In genomic region chr5:134609232-134609851, GRCh38 we compare ENCODE assay signal across 10 cellular contexts. TPM values are rescaled to one million over a fixed set of nuclear protein-coding genes. Genes with fewer than 3 reads are reported as not detected.
DNase-seq lines count a peak whose midpoint lies in the region; ATAC-seq, FAIRE-seq and TF ChIP-seq lines count a peak whose summit lies in the region.
"Had no signal": no experiment of that assay in that cellular context is flagged by ENCODE, and none has a peak within 500 bp of the region (broad histone marks: within the 10 kb centered on the region; RNA-seq: fewer than 3 reads in every experiment).

No MANE protein-coding gene starts in this region.

- H3K9ac ChIP-seq in K562 (ENCODE audit: insufficient read depth in 1 of 2, low read depth in 2 of 2, low read length in 2 of 2) (no peak overlapping the region), mammary epithelial cell (ENCODE audit: insufficient read depth, low read length) (no peak overlapping the region)
- H3K9ac ChIP-seq: BLaER1 treated with 17β-estradiol and CSF1 and Interleukin-3, amounts not matched to agents 10 nM and 100 nM had no signal

- H3K4me1 ChIP-seq in K562 (replicated peaks in 1 of 2; ENCODE audit: control insufficient read depth in 2 of 2, insufficient read depth in 2 of 2, low read length in 2 of 2) (no peaks in the 10 kb centered on the region), mammary epithelial cell (ENCODE audit: insufficient read depth, low read length) (no peaks in the 10 kb centered on the region)

- no peak for TF ChIP-seq CTCF in K562 (IDR thresholded peaks at IDR 0.05 in 2 of 3, conservative IDR thresholded peaks at IDR 0.05 in 1 of 3; ENCODE audit: insufficient read depth in 2 of 3, low read depth in 1 of 3, low read length in 3 of 3)
- no peak for TF ChIP-seq CTCF in mammary epithelial cell (conservative IDR thresholded peaks at IDR 0.05 in 1 of 2, IDR thresholded peaks at IDR 0.05 in 1 of 2; ENCODE audit: extremely low read depth in 1 of 2, insufficient read depth in 1 of 2, low read depth in 1 of 2, low read length in 2 of 2)

- no peaks in the 10 kb centered on the region for H3K27me3 ChIP-seq in K562 (ENCODE audit: control insufficient read depth in 2 of 2, insufficient read depth in 2 of 2, low read length in 2 of 2)
- no peaks in the 10 kb centered on the region for H3K27me3 ChIP-seq in mammary epithelial cell (ENCODE audit: insufficient read depth, low read length)
- H3K27me3 ChIP-seq: BLaER1 treated with 17β-estradiol and CSF1 and Interleukin-3, amounts not matched to agents 10 nM and 100 nM; MG63 had no signal

- intact Hi-C loops in K562 (cut with micrococcal nuclease) (no loop called here), mammary epithelial cell (cut with micrococcal nuclease) (no loop called here)

- H3K36me3 ChIP-seq in K562 (ENCODE audit: control insufficient read depth, insufficient read depth, low read length) (peaks cover 81% of the 10 kb centered on the region), mammary epithelial cell (ENCODE audit: insufficient read depth, low read length) (peaks cover 24% of the 10 kb centered on the region)

- FAIRE-seq in K562 (lab: Jason Lieb, UNC): no peak

- peaks cover 31% of the 10 kb centered on the region for H3K4me1 Mint-ChIP-seq in stimulated activated naive CD8-positive, alpha-beta T cell treated with anti-CD3 and anti-CD28 coated beads, Interleukin-15, Interleukin-2, amounts not matched to agents 100 ng/mL and 50 ng/mL, for 24 hours (ENCODE audit: low read depth)

- no peak overlapping the region for H2AFZ ChIP-seq in K562 (ENCODE audit: low read depth, low read length)
- no peak overlapping the region for H2AFZ ChIP-seq in mammary epithelial cell (ENCODE audit: low read depth, low read length)

- BruUV-seq in K562 (replicated peaks; lab: Mats Ljungman, UMichigan): no TSS peak
- no TSS peak for BruUV-seq in mammary epithelial cell (replicated peaks; lab: Mats Ljungman, UMichigan)

- dilution Hi-C loops in mammary epithelial cell (cut with HindIII; ENCODE audit: low sequenced_read_pairs): no loop called here

- no peak overlapping the region for H3K4me3 Mint-ChIP-seq in stimulated activated naive CD8-positive, alpha-beta T cell treated with anti-CD3 and anti-CD28 coated beads, Interleukin-15, Interleukin-2, amounts not matched to agents 100 ng/mL and 50 ng/mL, for 24 hours

- CTCF ChIA-PET in K562 (lab: Yijun Ruan, JAX; ENCODE audit: low intra/inter-chr PET ratio): no interaction called here
- CTCF ChIA-PET in mammary epithelial cell (lab: Charles Lee; ENCODE audit: low non-redundant PET): interaction anchor here (0.7 kb wide), 1 partner anchor 22 kb away, joined by 3 read pairs; no protein-coding TSS in a partner anchor

- no peak overlapping the region for H3K4me3 ChIP-seq in K562
- no peak overlapping the region for H3K4me3 ChIP-seq in mammary epithelial cell (replicated peaks in 1 of 3; ENCODE audit: insufficient read depth in 1 of 3, low read depth in 2 of 3, low read length in 3 of 3)
- H3K4me3 ChIP-seq: BLaER1 treated with 17β-estradiol and CSF1 and Interleukin-3, amounts not matched to agents 10 nM and 100 nM; MG63 had no signal

- H3K9me3 ChIP-seq in K562 (replicated peaks; ENCODE audit: control insufficient read depth, insufficient read depth, low read depth, low read length): no peaks in the 10 kb centered on the region
- no peaks in the 10 kb centered on the region for H3K9me3 ChIP-seq in mammary epithelial cell (replicated peaks; ENCODE audit: insufficient read depth, low read length)
- H3K9me3 ChIP-seq: BLaER1 treated with 17β-estradiol and CSF1 and Interleukin-3, amounts not matched to agents 10 nM and 100 nM; MG63 had no signal

- peaks cover 81% of the 10 kb centered on the region for H3K36me3 Mint-ChIP-seq in stimulated activated naive CD8-positive, alpha-beta T cell treated with anti-CD3 and anti-CD28 coated beads, Interleukin-15, Interleukin-2, amounts not matched to agents 100 ng/mL and 50 ng/mL, for 24 hours (ENCODE audit: low read depth)

- H3K9me3 Mint-ChIP-seq in stimulated activated naive CD8-positive, alpha-beta T cell treated with anti-CD3 and anti-CD28 coated beads, Interleukin-15, Interleukin-2, amounts not matched to agents 100 ng/mL and 50 ng/mL, for 24 hours: no peaks in the 10 kb centered on the region

- DNase-seq in stimulated activated naive CD8-positive, alpha-beta T cell treated with anti-CD3 and anti-CD28 coated beads, Interleukin-15, Interleukin-2, amounts not matched to agents 100 U/mL and 50 U/mL, for 24 hours: no peak
- no peak for DNase-seq in K562 (ENCODE audit: extremely low read depth in 1 of 4, low spot score in 3 of 4)
- no peak for DNase-seq in NCI-H2196 (lab: John Stamatoyannopoulos, UW; ENCODE audit: unreplicated experiment)
- no peak for DNase-seq in DMS79 (lab: John Stamatoyannopoulos, UW)
- no peak for DNase-seq in mammary epithelial cell
- no peak for DNase-seq in NCI-H1436 (lab: John Stamatoyannopoulos, UW)
- DNase-seq: MG63 had no signal

- H3K79me2 ChIP-seq in K562 (ENCODE audit: control insufficient read depth, insufficient read depth, low read length) (no peaks in the 10 kb centered on the region), mammary epithelial cell (ENCODE audit: insufficient read depth, low read length) (no peaks in the 10 kb centered on the region)

- no peaks in the 10 kb centered on the region for H3K9me1 ChIP-seq in K562 (ENCODE audit: control insufficient read depth, insufficient read depth, low read length)

- 64% methylated on average over 3 of the region's 3 CpGs for WGBS in K562 (ENCODE audit: insufficient coverage, low coverage, missing lambda C conversion rate)
- 100% methylated on average over 3 of the region's 3 CpGs for WGBS in mammary epithelial cell (ENCODE audit: low coverage, missing lambda C conversion rate)

- H4K20me1 ChIP-seq in K562 (replicated peaks; ENCODE audit: control insufficient read depth, insufficient read depth, low read length) (no peaks in the 10 kb centered on the region), mammary epithelial cell (ENCODE audit: insufficient read depth, low read length) (no peaks in the 10 kb centered on the region)
- H4K20me1 ChIP-seq: BLaER1 treated with 17β-estradiol and CSF1 and Interleukin-3, amounts not matched to agents 10 nM and 100 nM had no signal

- TF ChIP-seq POLR2A in K562 (conservative IDR thresholded peaks at IDR 0.05): no peak

- peak overlapping the region; percentile 32 for H3K27ac Mint-ChIP-seq in stimulated activated naive CD8-positive, alpha-beta T cell treated with anti-CD3 and anti-CD28 coated beads, Interleukin-15, Interleukin-2, amounts not matched to agents 100 ng/mL and 50 ng/mL, for 24 hours

- H3K4me2 ChIP-seq in K562 (ENCODE audit: insufficient read depth, low read length) (no peak overlapping the region), mammary epithelial cell (ENCODE audit: insufficient read depth, low read depth, low read length) (no peak overlapping the region)
- H3K4me2 ChIP-seq: BLaER1 treated with 17β-estradiol and CSF1 and Interleukin-3, amounts not matched to agents 10 nM and 100 nM had no signal

- H3K27ac ChIP-seq in K562 (ENCODE audit: extremely low read depth, low read depth, low read length) (no peak overlapping the region; the same call in 2 of the 3 replicates), mammary epithelial cell (ENCODE audit: insufficient read depth, low read depth, low read length) (no peak overlapping the region)
- H3K27ac ChIP-seq: BLaER1 treated with 17β-estradiol and CSF1 and Interleukin-3, amounts not matched to agents 10 nM and 100 nM had no signal

- in situ Hi-C loops in K562 (cut with MboI) (no loop called here), mammary epithelial cell (cut with MboI; ENCODE audit: low sequenced_read_pairs in 2 of 2) (no loop called here)

- no peak for TF ChIP-seq RAD21 in K562 (CRISPR knock-in tag; conservative IDR thresholded peaks at IDR 0.05 in 1 of 2, IDR thresholded peaks at IDR 0.05 in 1 of 2)

- POLR2A ChIA-PET in K562 (lab: Yijun Ruan, JAX): interaction anchor here (0.6 to 1.1 kb wide), 3 partner anchors 10 to 20 kb away, joined by 3 to 6 read pairs (median 3); no protein-coding TSS in a partner anchor

- ATAC-seq in stimulated activated naive CD8-positive, alpha-beta T cell treated with anti-CD3 and anti-CD28 coated beads, Interleukin-15, Interleukin-2, amounts not matched to agents 100 U/mL and 50 U/mL, for 24 hours: no peak
- ATAC-seq in HG03159 (IDR thresholded peaks at IDR 0.05; ENCODE audit: unreplicated experiment) (peak; percentile 67), K562 (peak; percentile 77)

- peak; percentile 71; the same call in 1 of the 2 replicates for TF ChIP-seq EP300 in K562 (IDR thresholded peaks at IDR 0.05; ENCODE audit: low read length)

- H3K27me3 Mint-ChIP-seq in stimulated activated naive CD8-positive, alpha-beta T cell treated with anti-CD3 and anti-CD28 coated beads, Interleukin-15, Interleukin-2, amounts not matched to agents 100 ng/mL and 50 ng/mL, for 24 hours: no peaks in the 10 kb centered on the region

RNA-seq across cellular contexts. Expression of gene SAR1B, which starts 23.3 kb away (rescaled TPM):
- 44.4 and 117 TPM in 2 replicates for total RNA-seq in K562 (2011; cell fraction: chromatin; rRNA removed; ENCODE audit: low replicate concordance)
- 28.4 and 35.0 TPM in 2 replicates for total RNA-seq in K562 (2011; cell fraction: nucleolus; rRNA removed)
- 50.3 and 80.8 TPM in 2 replicates for total RNA-seq in K562 (2011; cell fraction: nucleoplasm; rRNA removed)
- total RNA-seq in K562 (2014; rRNA removed) (51.9 and 55.6 TPM in 2 replicates), K562 (2014; rRNA removed; fragmentation: Illumina TruSeq; extraction: Trizol) (60.7 and 64.7 TPM in 2 replicates), K562 (2015; rRNA removed; fragmentation: Illumina TruSeq; extraction: Trizol) (39.4 and 40.0 TPM in 2 replicates), K562 (2021) (59.8 and 65.4 TPM in 2 replicates), mammary epithelial cell (10 to 100 TPM; 45.2 to 54.2 TPM)
- polyA plus RNA-seq in K562 (2011; rRNA removed) (55.3 and 79.1 TPM in 2 replicates), K562 (2014; fragmentation: Illumina TruSeq; extraction: Trizol) (53.0 and 63.1 TPM in 2 replicates), K562 (2014; fragmentation: Nextera tagmentation; extraction: Ambion mirVana) (100 to 1,000 TPM; 217 to 221 TPM), K562 (2014; rRNA removed) (64.9 and 66.9 TPM in 2 replicates), mammary epithelial cell (33.7 TPM)
- polyA plus RNA-seq in K562 (2011; cell fraction: cytosol; rRNA removed): 11.9 and 20.4 TPM in 2 replicates
- 10.9 and 15.1 TPM in 2 replicates for polyA plus RNA-seq in K562 (2011; cell fraction: nucleus; rRNA removed)
- 35.8 and 41.4 TPM in 2 replicates for polyA plus RNA-seq in K562 (2012)
- polyA minus RNA-seq in K562 (2011; rRNA and poly(A)+ RNA removed): 128 and 139 TPM in 2 replicates
- 24.2 and 30.4 TPM in 2 replicates for polyA minus RNA-seq in K562 (2011; cell fraction: cytosol; rRNA and poly(A)+ RNA removed)
- polyA minus RNA-seq in K562 (2011; cell fraction: nucleus; rRNA and poly(A)+ RNA removed): 10.5 and 15.2 TPM in 2 replicates
- polyA minus RNA-seq in mammary epithelial cell: 47.7 TPM

RNA-seq across cellular contexts. Expression of gene SEC24A, which starts 39.2 kb away (rescaled TPM):
- total RNA-seq in K562 (2011; cell fraction: chromatin; rRNA removed; ENCODE audit: low replicate concordance): 56.0 and 96.1 TPM in 2 replicates
- 27.0 and 27.3 TPM in 2 replicates for total RNA-seq in K562 (2011; cell fraction: nucleolus; rRNA removed)
- 45.6 and 51.4 TPM in 2 replicates for total RNA-seq in K562 (2011; cell fraction: nucleoplasm; rRNA removed)
- total RNA-seq in K562 (2014; rRNA removed) (7.9 and 8.0 TPM in 2 replicates), K562 (2014; rRNA removed; fragmentation: Illumina TruSeq; extraction: Trizol) (20.5 and 23.7 TPM in 2 replicates), K562 (2015; rRNA removed; fragmentation: Illumina TruSeq; extraction: Trizol) (17.5 and 19.5 TPM in 2 replicates), K562 (2021) (23.8 and 24.5 TPM in 2 replicates), mammary epithelial cell (10 to 100 TPM; 20.4 to 20.8 TPM)
- polyA plus RNA-seq in K562 (2011; rRNA removed) (36.5 and 41.2 TPM in 2 replicates), K562 (2014; fragmentation: Illumina TruSeq; extraction: Trizol) (22.5 and 26.4 TPM in 2 replicates), K562 (2014; fragmentation: Nextera tagmentation; extraction: Ambion mirVana) (10 to 100 TPM in 1 of 2 experiments, 1 to 10 TPM in 1; 7.9 to 11.1 TPM), K562 (2014; rRNA removed) (10.9 and 15.3 TPM in 2 replicates), mammary epithelial cell (19.9 TPM)
- 25.2 and 35.9 TPM in 2 replicates for polyA plus RNA-seq in K562 (2011; cell fraction: cytosol; rRNA removed)
- polyA plus RNA-seq in K562 (2011; cell fraction: nucleus; rRNA removed): 23.4 and 28.7 TPM in 2 replicates
- 12.1 and 15.6 TPM in 2 replicates for polyA plus RNA-seq in K562 (2012)
- polyA minus RNA-seq in K562 (2011; rRNA and poly(A)+ RNA removed): 65.8 and 74.0 TPM in 2 replicates
- polyA minus RNA-seq in K562 (2011; cell fraction: cytosol; rRNA and poly(A)+ RNA removed): 23.2 and 24.9 TPM in 2 replicates
- 15.1 and 31.1 TPM in 2 replicates for polyA minus RNA-seq in K562 (2011; cell fraction: nucleus; rRNA and poly(A)+ RNA removed)
- 36.0 TPM for polyA minus RNA-seq in mammary epithelial cell
